In the genomic region with DNA sequence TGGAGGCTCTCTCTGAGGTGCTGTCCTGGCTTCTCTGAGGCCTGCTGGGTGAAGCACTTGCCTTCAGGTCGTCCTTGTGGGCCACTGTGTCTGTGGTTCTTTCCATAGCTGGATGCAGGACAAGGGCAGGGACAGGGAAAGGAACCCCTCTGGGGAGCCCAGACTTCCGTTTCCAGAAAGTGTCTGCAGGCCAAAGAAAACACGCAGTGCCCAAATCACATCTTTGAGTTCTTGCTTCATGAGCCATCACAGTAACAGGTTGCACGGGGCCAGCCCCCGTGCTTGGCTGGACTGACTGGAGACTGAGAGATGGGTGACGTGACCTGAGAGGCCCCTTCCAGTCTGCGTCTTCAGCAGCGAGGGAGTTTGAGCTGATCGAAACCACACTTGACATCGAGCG, we compare ENCODE assay signal across 24 cellular contexts.
"Had no signal": no experiment of that assay in that cellular context is flagged by ENCODE, and none has a peak within 500 bp of the region (broad histone marks: within the 10 kb centered on the region; RNA-seq: fewer than 3 reads in every experiment).

No MANE protein-coding gene starts in this region.

- H3K27ac Mint-ChIP-seq: activated B cell treated with CpG ODN at 0.5 μM for 24 hours; activated CD4-positive, alpha-beta T cell treated with anti-CD3 and anti-CD28 coated beads for 36 hours; activated naive CD4-positive, alpha-beta T cell treated with anti-CD3 and anti-CD28 coated beads for 36 hours; activated naive CD8-positive, alpha-beta T cell treated with anti-CD3 and anti-CD28 coated beads, Interleukin-2, amount 10 ng/mL, durations not matched to agents 7 days and 5 days; naive thymus-derived CD4-positive, alpha-beta T cell; stimulated activated memory B cell treated with anti-CD40 and anti-IgM and Interleukin-4, amounts not matched to agents 10 μg/mL and 1 μg/mL and 100 μg/mL, for 72 hours had no signal

- H3K4me3 ChIP-seq: breast epithelium, coronary artery, gastroesophageal sphincter, heart left ventricle, lung, pancreas, testis, upper lobe of left lung had no signal

- H3K4me3 Mint-ChIP-seq: activated B cell treated with CpG ODN at 0.5 μM for 24 hours; activated CD4-positive, alpha-beta T cell treated with anti-CD3 and anti-CD28 coated beads for 36 hours; activated naive CD4-positive, alpha-beta T cell treated with anti-CD3 and anti-CD28 coated beads for 36 hours; activated naive CD8-positive, alpha-beta T cell treated with anti-CD3 and anti-CD28 coated beads, Interleukin-2, amount 10 ng/mL, durations not matched to agents 7 days and 5 days; naive thymus-derived CD4-positive, alpha-beta T cell; stimulated activated memory B cell treated with anti-CD40 and anti-IgM and Interleukin-4, amounts not matched to agents 10 μg/mL and 1 μg/mL and 100 μg/mL, for 72 hours had no signal

- ATAC-seq: activated CD4-positive, alpha-beta T cell treated with anti-CD3 and anti-CD28 coated beads for 36 hours; gastroesophageal sphincter; left colon; pancreas; sciatic nerve; stimulated activated memory B cell treated with anti-CD40 and anti-IgM and Interleukin-4, amounts not matched to agents 10 μg/mL and 1 μg/mL and 100 μg/mL, for 72 hours had no signal

- FAIRE-seq: islet of Langerhans, pancreas, small intestine had no signal

- H3K36me3 Mint-ChIP-seq: activated naive CD8-positive, alpha-beta T cell treated with anti-CD3 and anti-CD28 coated beads, Interleukin-2, amount 10 ng/mL, durations not matched to agents 7 days and 5 days; naive thymus-derived CD4-positive, alpha-beta T cell; stimulated activated memory B cell treated with anti-CD40 and anti-IgM and Interleukin-4, amounts not matched to agents 10 μg/mL and 1 μg/mL and 100 μg/mL, for 72 hours had no signal

- H3K4me1 ChIP-seq: breast epithelium, gastroesophageal sphincter, heart left ventricle, pancreas, testis, upper lobe of left lung had no signal

- H3K27me3 Mint-ChIP-seq: activated B cell treated with CpG ODN at 0.5 μM for 24 hours; activated CD4-positive, alpha-beta T cell treated with anti-CD3 and anti-CD28 coated beads for 36 hours; activated naive CD8-positive, alpha-beta T cell treated with anti-CD3 and anti-CD28 coated beads, Interleukin-2, amount 10 ng/mL, durations not matched to agents 7 days and 5 days; naive thymus-derived CD4-positive, alpha-beta T cell; stimulated activated memory B cell treated with anti-CD40 and anti-IgM and Interleukin-4, amounts not matched to agents 10 μg/mL and 1 μg/mL and 100 μg/mL, for 72 hours had no signal

- DNase-seq: activated B cell treated with CpG ODN at 0.5 μM for 24 hours; activated CD4-positive, alpha-beta T cell treated with anti-CD3 and anti-CD28 coated beads for 36 hours; activated CD4-positive, alpha-beta T cell treated with anti-CD3 and anti-CD28 coated beads, Interleukin-2, amount 50 U/mL, for 48 hours; activated naive CD4-positive, alpha-beta T cell treated with anti-CD3 and anti-CD28 coated beads for 36 hours; activated naive CD8-positive, alpha-beta T cell treated with anti-CD3 and anti-CD28 coated beads, Interleukin-2, amount 10 ng/mL, durations not matched to agents 7 days and 5 days; activated T-cell treated with anti-CD3 and anti-CD28 coated beads, Interleukin-2, amount 50 U/mL, for 48 hours; amniotic stem cell; heart left ventricle; left colon; naive thymus-derived CD4-positive, alpha-beta T cell; pancreas; small intestine; stimulated activated CD4-positive, alpha-beta T cell treated with anti-CD3 and anti-CD28 coated beads, Interleukin-15, amount 100 ng/mL, for 24 hours; T-helper 9 cell; testis; upper lobe of left lung had no signal

- H3K36me3 ChIP-seq: breast epithelium, gastroesophageal sphincter, heart left ventricle, neutrophil, pancreas, upper lobe of left lung had no signal

- H3K27ac ChIP-seq: breast epithelium, coronary artery, gastroesophageal sphincter, heart left ventricle, neutrophil, pancreas, testis, upper lobe of left lung had no signal

- H3K4me1 Mint-ChIP-seq: activated B cell treated with CpG ODN at 0.5 μM for 24 hours; activated CD4-positive, alpha-beta T cell treated with anti-CD3 and anti-CD28 coated beads for 36 hours; activated naive CD8-positive, alpha-beta T cell treated with anti-CD3 and anti-CD28 coated beads, Interleukin-2, amount 10 ng/mL, durations not matched to agents 7 days and 5 days; naive thymus-derived CD4-positive, alpha-beta T cell; stimulated activated memory B cell treated with anti-CD40 and anti-IgM and Interleukin-4, amounts not matched to agents 10 μg/mL and 1 μg/mL and 100 μg/mL, for 72 hours had no signal

- H3K27me3 ChIP-seq: breast epithelium, gastroesophageal sphincter, heart left ventricle, neutrophil, pancreas, testis, upper lobe of left lung had no signal

- H3K9me3 ChIP-seq: neutrophil, pancreas, testis had no signal

- H3K9me3 Mint-ChIP-seq: stimulated activated memory B cell treated with anti-CD40 and anti-IgM and Interleukin-4, amounts not matched to agents 10 μg/mL and 1 μg/mL and 100 μg/mL, for 72 hours had no signal
